1 cellular context compared by ENCODE assay signal in genomic region chr13:51258612-51259358, GRCh38.
TF ChIP-seq lines count a peak whose summit lies in the region.

No MANE protein-coding gene starts in this region.

TF ChIP-seq in GM23338, 12 proteins besides CTCF, POLR2A, EP300 and RAD21 (continued from another document):
- TF ChIP-seq, protein P1, sequence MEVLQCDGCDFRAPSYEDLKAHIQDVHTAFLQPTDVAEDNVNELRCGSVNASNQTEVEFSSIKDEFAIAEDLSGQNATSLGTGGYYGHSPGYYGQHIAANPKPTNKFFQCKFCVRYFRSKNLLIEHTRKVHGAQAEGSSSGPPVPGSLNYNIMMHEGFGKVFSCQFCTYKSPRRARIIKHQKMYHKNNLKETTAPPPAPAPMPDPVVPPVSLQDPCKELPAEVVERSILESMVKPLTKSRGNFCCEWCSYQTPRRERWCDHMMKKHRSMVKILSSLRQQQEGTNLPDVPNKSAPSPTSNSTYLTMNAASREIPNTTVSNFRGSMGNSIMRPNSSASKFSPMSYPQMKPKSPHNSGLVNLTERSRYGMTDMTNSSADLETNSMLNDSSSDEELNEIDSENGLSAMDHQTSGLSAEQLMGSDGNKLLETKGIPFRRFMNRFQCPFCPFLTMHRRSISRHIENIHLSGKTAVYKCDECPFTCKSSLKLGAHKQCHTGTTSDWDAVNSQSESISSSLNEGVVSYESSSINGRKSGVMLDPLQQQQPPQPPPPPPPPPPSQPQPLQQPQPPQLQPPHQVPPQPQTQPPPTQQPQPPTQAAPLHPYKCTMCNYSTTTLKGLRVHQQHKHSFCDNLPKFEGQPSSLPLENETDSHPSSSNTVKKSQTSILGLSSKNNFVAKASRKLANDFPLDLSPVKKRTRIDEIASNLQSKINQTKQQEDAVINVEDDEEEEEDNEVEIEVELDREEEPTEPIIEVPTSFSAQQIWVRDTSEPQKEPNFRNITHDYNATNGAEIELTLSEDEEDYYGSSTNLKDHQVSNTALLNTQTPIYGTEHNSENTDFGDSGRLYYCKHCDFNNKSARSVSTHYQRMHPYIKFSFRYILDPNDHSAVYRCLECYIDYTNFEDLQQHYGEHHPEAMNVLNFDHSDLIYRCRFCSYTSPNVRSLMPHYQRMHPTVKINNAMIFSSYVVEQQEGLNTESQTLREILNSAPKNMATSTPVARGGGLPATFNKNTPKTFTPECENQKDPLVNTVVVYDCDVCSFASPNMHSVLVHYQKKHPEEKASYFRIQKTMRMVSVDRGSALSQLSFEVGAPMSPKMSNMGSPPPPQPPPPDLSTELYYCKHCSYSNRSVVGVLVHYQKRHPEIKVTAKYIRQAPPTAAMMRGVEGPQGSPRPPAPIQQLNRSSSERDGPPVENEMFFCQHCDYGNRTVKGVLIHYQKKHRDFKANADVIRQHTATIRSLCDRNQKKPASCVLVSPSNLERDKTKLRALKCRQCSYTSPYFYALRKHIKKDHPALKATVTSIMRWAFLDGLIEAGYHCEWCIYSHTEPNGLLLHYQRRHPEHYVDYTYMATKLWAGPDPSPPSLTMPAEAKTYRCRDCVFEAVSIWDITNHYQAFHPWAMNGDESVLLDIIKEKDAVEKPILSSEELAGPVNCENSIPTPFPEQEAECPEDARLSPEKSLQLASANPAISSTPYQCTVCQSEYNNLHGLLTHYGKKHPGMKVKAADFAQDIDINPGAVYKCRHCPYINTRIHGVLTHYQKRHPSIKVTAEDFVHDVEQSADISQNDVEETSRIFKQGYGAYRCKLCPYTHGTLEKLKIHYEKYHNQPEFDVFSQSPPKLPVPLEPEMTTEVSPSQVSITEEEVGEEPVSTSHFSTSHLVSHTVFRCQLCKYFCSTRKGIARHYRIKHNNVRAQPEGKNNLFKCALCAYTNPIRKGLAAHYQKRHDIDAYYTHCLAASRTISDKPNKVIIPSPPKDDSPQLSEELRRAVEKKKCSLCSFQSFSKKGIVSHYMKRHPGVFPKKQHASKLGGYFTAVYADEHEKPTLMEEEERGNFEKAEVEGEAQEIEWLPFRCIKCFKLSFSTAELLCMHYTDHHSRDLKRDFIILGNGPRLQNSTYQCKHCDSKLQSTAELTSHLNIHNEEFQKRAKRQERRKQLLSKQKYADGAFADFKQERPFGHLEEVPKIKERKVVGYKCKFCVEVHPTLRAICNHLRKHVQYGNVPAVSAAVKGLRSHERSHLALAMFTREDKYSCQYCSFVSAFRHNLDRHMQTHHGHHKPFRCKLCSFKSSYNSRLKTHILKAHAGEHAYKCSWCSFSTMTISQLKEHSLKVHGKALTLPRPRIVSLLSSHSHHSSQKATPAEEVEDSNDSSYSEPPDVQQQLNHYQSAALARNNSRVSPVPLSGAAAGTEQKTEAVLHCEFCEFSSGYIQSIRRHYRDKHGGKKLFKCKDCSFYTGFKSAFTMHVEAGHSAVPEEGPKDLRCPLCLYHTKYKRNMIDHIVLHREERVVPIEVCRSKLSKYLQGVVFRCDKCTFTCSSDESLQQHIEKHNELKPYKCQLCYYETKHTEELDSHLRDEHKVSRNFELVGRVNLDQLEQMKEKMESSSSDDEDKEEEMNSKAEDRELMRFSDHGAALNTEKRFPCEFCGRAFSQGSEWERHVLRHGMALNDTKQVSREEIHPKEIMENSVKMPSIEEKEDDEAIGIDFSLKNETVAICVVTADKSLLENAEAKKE (CRISPR knock-in tag; IDR thresholded peaks at IDR 0.05), result no peak
- TF ChIP-seq ZNF331 (CRISPR knock-in tag; IDR thresholded peaks at IDR 0.05; ENCODE audit: low read depth) (no peak), CREB1 (CRISPR knock-in tag; IDR thresholded peaks at IDR 0.05; ENCODE audit: low read depth) (no peak), NANOG (IDR thresholded peaks at IDR 0.05; ENCODE audit: borderline replicate concordance) (no peak), ZNF114 (CRISPR knock-in tag; IDR thresholded peaks at IDR 0.05) (no peak), EZH2phosphoT487 (IDR thresholded peaks at IDR 0.05; ENCODE audit: unreplicated experiment) (no peak), POLR2AphosphoS5 (IDR thresholded peaks at IDR 0.05; ENCODE audit: low read depth) (no peak)
- TF ChIP-seq, protein P2, sequence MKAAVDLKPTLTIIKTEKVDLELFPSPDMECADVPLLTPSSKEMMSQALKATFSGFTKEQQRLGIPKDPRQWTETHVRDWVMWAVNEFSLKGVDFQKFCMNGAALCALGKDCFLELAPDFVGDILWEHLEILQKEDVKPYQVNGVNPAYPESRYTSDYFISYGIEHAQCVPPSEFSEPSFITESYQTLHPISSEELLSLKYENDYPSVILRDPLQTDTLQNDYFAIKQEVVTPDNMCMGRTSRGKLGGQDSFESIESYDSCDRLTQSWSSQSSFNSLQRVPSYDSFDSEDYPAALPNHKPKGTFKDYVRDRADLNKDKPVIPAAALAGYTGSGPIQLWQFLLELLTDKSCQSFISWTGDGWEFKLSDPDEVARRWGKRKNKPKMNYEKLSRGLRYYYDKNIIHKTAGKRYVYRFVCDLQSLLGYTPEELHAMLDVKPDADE (IDR thresholded peaks at IDR 0.05), result no peak
